ENCODE assay signal across 28 cellular contexts in the genomic region with DNA sequence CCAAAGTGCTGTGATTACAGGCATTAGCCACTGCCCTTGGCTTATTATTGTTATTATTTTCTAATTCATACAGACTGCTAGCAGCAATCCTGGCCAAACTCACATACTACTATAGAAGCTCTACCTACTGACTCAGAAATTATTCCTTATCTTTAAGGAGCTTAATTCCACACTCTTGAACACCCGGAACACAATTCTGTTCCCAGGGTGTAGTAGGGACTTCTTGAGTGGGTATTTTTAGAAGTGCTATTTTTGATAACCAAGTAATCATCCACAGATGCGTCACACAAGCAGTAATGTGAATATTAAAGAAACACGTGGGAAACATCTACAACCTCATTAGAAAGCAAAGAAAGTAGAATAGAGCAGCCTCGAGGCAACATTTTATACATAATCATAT.
DNase-seq lines count a peak whose midpoint lies in the region; ATAC-seq and TF ChIP-seq lines count a peak whose summit lies in the region.
"Had no signal": no experiment of that assay in that cellular context is flagged by ENCODE, and none has a peak within 500 bp of the region (broad histone marks: within the 10 kb centered on the region; RNA-seq: fewer than 3 reads in every experiment).

No MANE protein-coding gene starts in this region.

- H4K20me1 ChIP-seq in SU-DHL-6 (ENCODE audit: low read depth, low read length), result no peaks in the 10 kb centered on the region

- in situ Hi-C loops in gastrocnemius medialis (cut with MboI; ENCODE audit: low sequenced_read_pairs in 4 of 4), result no loop called here

- no peaks in the 10 kb centered on the region for H3K36me3 Mint-ChIP-seq in CD14-positive monocyte
- H3K36me3 Mint-ChIP-seq: activated naive CD4-positive, alpha-beta T cell treated with anti-CD3 and anti-CD28 coated beads, Interleukin-2, amount 50 U/mL, for 72 hours; immature natural killer cell had no signal

- TF ChIP-seq CTCF in AG09309 (IDR thresholded peaks at IDR 0.05; ENCODE audit: control insufficient read depth, insufficient read depth, low read depth, low read length, missing control alignments) (no peak), SU-DHL-6 (IDR thresholded peaks at IDR 0.05; ENCODE audit: insufficient read depth, low read length, poor library complexity, severe bottlenecking) (no peak), foreskin fibroblast (IDR thresholded peaks at IDR 0.05; ENCODE audit: low read depth, low read length) (no peak), gastrocnemius medialis (IDR thresholded peaks at IDR 0.05 in 4 of 5, conservative IDR thresholded peaks at IDR 0.05 in 1 of 5) (no peak), CD14-positive monocyte (IDR thresholded peaks at IDR 0.05) (no peak)

- peak overlapping the region; percentile 49 for H2AFZ ChIP-seq in SU-DHL-6 (ENCODE audit: low read depth, low read length, severe bottlenecking)

- H3K36me3 ChIP-seq in SU-DHL-6 (ENCODE audit: low read length), result no peaks in the 10 kb centered on the region
- no peaks in the 10 kb centered on the region for H3K36me3 ChIP-seq in gastrocnemius medialis
- H3K36me3 ChIP-seq: stomach, tibial nerve had no signal

- H3K9ac ChIP-seq in SU-DHL-6 (ENCODE audit: low read length), result no peak overlapping the region

- ATAC-seq in gastrocnemius medialis, result peak; percentile 86 to 92
- no peak for ATAC-seq in HG02870 (IDR thresholded peaks at IDR 0.05; ENCODE audit: unreplicated experiment)
- ATAC-seq: activated naive CD4-positive, alpha-beta T cell treated with anti-CD3 and anti-CD28 coated beads, Interleukin-2, amount 50 U/mL, for 72 hours; K562 had no signal

- H3K79me2 ChIP-seq in SU-DHL-6 (ENCODE audit: insufficient read depth, low read length), result no peaks in the 10 kb centered on the region

- no peaks in the 10 kb centered on the region for H3K27me3 Mint-ChIP-seq in CD14-positive monocyte (ENCODE audit: low read depth in 3 of 3)
- H3K27me3 Mint-ChIP-seq: activated CD4-positive, alpha-beta memory T cell treated with anti-CD3 and anti-CD28 coated beads, Interleukin-2, amount 10 ng/mL, durations not matched to agents 7 days and 5 days; central memory CD8-positive, alpha-beta T cell had no signal

- H3K27ac Mint-ChIP-seq in CD14-positive monocyte, result no peak overlapping the region
- H3K27ac Mint-ChIP-seq: activated CD4-positive, alpha-beta memory T cell treated with anti-CD3 and anti-CD28 coated beads, Interleukin-2, amount 10 ng/mL, durations not matched to agents 7 days and 5 days; activated naive CD4-positive, alpha-beta T cell treated with anti-CD3 and anti-CD28 coated beads, Interleukin-2, amount 50 U/mL, for 72 hours; H9; immature natural killer cell; T-helper 1 cell treated with Interleukin-12 subunit alpha and Interleukin-12 subunit beta and Interleukin-4 antibody, amounts not matched to agents 30 μg/mL and 1 μg/mL, for 36 hours had no signal

- H3K27me3 ChIP-seq in SU-DHL-6 (ENCODE audit: low read length) (no peaks in the 10 kb centered on the region), gastrocnemius medialis (no peaks in the 10 kb centered on the region)
- H3K27me3 ChIP-seq: dorsolateral prefrontal cortex, stomach, tibial nerve had no signal

- H3K9me3 ChIP-seq in SU-DHL-6 (ENCODE audit: insufficient read depth, low read length) (no peaks in the 10 kb centered on the region; the same call in 1 of the 2 replicates), gastrocnemius medialis (no peaks in the 10 kb centered on the region)
- H3K9me3 ChIP-seq: stomach, tibial nerve had no signal

- no peaks in the 10 kb centered on the region for H3F3A ChIP-seq in SU-DHL-6 (ENCODE audit: insufficient read depth)

- H3K4me3 ChIP-seq in AG09309 (ENCODE audit: control insufficient read depth, low read depth, low read length), result no peak overlapping the region
- H3K4me3 ChIP-seq in SU-DHL-6 (ENCODE audit: insufficient read depth, low read length, poor library complexity, severe bottlenecking), result no peak overlapping the region
- H3K4me3 ChIP-seq in foreskin fibroblast (ENCODE audit: low read depth in 1 of 2, low read length in 2 of 2), result no peak overlapping the region
- no peak overlapping the region for H3K4me3 ChIP-seq in gastrocnemius medialis
- H3K4me3 ChIP-seq: dorsolateral prefrontal cortex, K562, smooth muscle cell, stomach, tibial nerve had no signal

- H3K9me3 Mint-ChIP-seq in CD14-positive monocyte, result peaks cover 0 to 5% (median 0%) of the 10 kb centered on the region in 7 donors
- H3K9me3 Mint-ChIP-seq: central memory CD8-positive, alpha-beta T cell; T-helper 1 cell treated with Interleukin-12 subunit alpha and Interleukin-12 subunit beta and Interleukin-4 antibody, amounts not matched to agents 30 μg/mL and 1 μg/mL, for 36 hours had no signal

- H3K27ac ChIP-seq in SU-DHL-6 (ENCODE audit: low read depth, low read length) (no peak overlapping the region), gastrocnemius medialis (peak overlapping the region; percentile 39 to 58 (median 48))
- H3K27ac ChIP-seq: C4-2B, stomach, tibial nerve had no signal

- peak; percentile 5 for DNase-seq in AG09309 (ENCODE audit: low read depth)
- peak; percentile 11 to 39 for DNase-seq in foreskin fibroblast
- DNase-seq in gastrocnemius medialis, result no peak
- no peak for DNase-seq in activated gamma-delta T cell (lab: John Stamatoyannopoulos, UW)
- DNase-seq in CD14-positive monocyte (ENCODE audit: low spot score), result no peak
- DNase-seq in NCI-H2171 (lab: John Stamatoyannopoulos, UW), result no peak
- DNase-seq: ACHN; activated CD4-positive, alpha-beta memory T cell treated with anti-CD3 and anti-CD28 coated beads, Interleukin-2, amount 10 ng/mL, durations not matched to agents 7 days and 5 days; activated CD4-positive, CD25-positive, alpha-beta regulatory T cell treated with anti-CD3 and anti-CD28 coated beads, Interleukin-2, amount 50 U/mL, for 72 hours; activated CD8-positive, alpha-beta memory T cell treated with anti-CD3 and anti-CD28 coated beads, Interleukin-2, amount 50 U/mL, for 48 hours; DMS79 treated with DMSO at 0.1 percent for 48 hours; dorsolateral prefrontal cortex; H9; hippocampal formation; immature natural killer cell; NCI-H1105; NCI-H1930; stimulated activated CD4-positive, alpha-beta T cell treated with anti-CD3 and anti-CD28 coated beads, Interleukin-2, amount 100 ng/mL, for 24 hours; stomach had no signal

- H3K4me3 Mint-ChIP-seq in CD14-positive monocyte, result no peak overlapping the region
- H3K4me3 Mint-ChIP-seq: activated CD4-positive, alpha-beta memory T cell treated with anti-CD3 and anti-CD28 coated beads, Interleukin-2, amount 10 ng/mL, durations not matched to agents 7 days and 5 days; central memory CD8-positive, alpha-beta T cell; H9; immature natural killer cell; T-helper 1 cell treated with Interleukin-12 subunit alpha and Interleukin-12 subunit beta and Interleukin-4 antibody, amounts not matched to agents 30 μg/mL and 1 μg/mL, for 36 hours had no signal

- H3K9me2 ChIP-seq in SU-DHL-6 (replicated peaks; ENCODE audit: insufficient read depth, low read length), result no peaks in the 10 kb centered on the region

- peaks cover 6% of the 10 kb centered on the region for H3K4me1 Mint-ChIP-seq in CD14-positive monocyte
- H3K4me1 Mint-ChIP-seq: activated CD4-positive, alpha-beta memory T cell treated with anti-CD3 and anti-CD28 coated beads, Interleukin-2, amount 10 ng/mL, durations not matched to agents 7 days and 5 days; central memory CD8-positive, alpha-beta T cell; H9; immature natural killer cell had no signal

- no peaks in the 10 kb centered on the region for H3K4me1 ChIP-seq in gastrocnemius medialis
- H3K4me1 ChIP-seq: stomach, tibial nerve had no signal

- no peak for TF ChIP-seq POLR2A in gastrocnemius medialis (IDR thresholded peaks at IDR 0.05)

- no peak overlapping the region for H3K4me2 ChIP-seq in SU-DHL-6 (ENCODE audit: low read depth, low read length, poor library complexity, severe bottlenecking)
- H3K4me2 ChIP-seq: smooth muscle cell had no signal

- intact Hi-C loops in gastrocnemius medialis (cut with DNase I; ENCODE audit: low total_unique reads), result no loop called here
- intact Hi-C loops in CD14-positive monocyte (cut with micrococcal nuclease), result no loop called here

Comparison
In these comparisons a context has a peak if more than half of its experiments do, and no peak if none do; other contexts are left out.
1. DNase-seq: peak in AG09309 (single experiment) and foreskin fibroblast (2 of 2); none in gastrocnemius medialis (0 of 2), activated gamma-delta T cell (single experiment), CD14-positive monocyte (single experiment) and NCI-H2171 (single experiment).